Comparison of ENCODE assay signal across 23 cellular contexts in the genomic region with DNA sequence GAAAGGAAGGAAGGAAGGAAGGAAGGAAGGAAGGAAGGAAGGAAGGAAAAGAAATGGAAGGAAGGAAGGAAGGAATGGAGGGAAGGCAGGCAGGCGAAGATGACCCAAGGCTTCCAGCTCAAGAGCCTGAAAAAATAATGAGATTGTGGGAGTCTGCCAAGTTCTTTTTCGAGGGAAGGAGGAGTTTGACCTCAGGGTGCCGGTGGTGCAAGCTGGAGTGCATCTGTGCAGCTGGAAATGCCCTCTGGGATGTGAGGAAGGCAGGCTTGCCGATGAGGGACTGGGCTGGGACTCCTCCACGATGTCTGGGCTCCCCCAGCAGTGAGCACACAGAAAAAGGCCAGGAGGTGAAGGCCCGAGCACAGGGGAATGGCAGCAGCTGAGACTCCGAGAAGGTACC.
DNase-seq lines count a peak whose midpoint lies in the region; ATAC-seq, FAIRE-seq and TF ChIP-seq lines count a peak whose summit lies in the region.
"Had no signal": no experiment of that assay in that cellular context is flagged by ENCODE, and none has a peak within 500 bp of the region (broad histone marks: within the 10 kb centered on the region; RNA-seq: fewer than 3 reads in every experiment).

No MANE protein-coding gene starts in this region.

- H2AFZ ChIP-seq in GM12878 (ENCODE audit: control insufficient read depth, low read depth, low read length) (no peak overlapping the region), MM.1S (ENCODE audit: low read length) (no peak overlapping the region)
- H2AFZ ChIP-seq: parathyroid adenoma had no signal

- POLR2A ChIA-PET in GM12878 (lab: Charles Lee): interaction anchor here (0.6 kb wide), 1 partner anchor 369 kb away, joined by 3 read pairs; no protein-coding TSS in a partner anchor

- in situ Hi-C loops in GM12878 (cut with MboI) (loop anchor here (5.0 kb wide), 1 partner anchor 320 kb away; no protein-coding TSS in a partner anchor), KBM-7 (cut with MboI; ENCODE audit: low pct_unique_long_range_greater_than_20kb, low sequenced_read_pairs) (loop anchor here (25.0 kb wide), 2 partner anchors 320 to 470 kb away; no protein-coding TSS in a partner anchor)

- no peaks in the 10 kb centered on the region for H3K27me3 ChIP-seq in GM12878 (replicated peaks in 1 of 2; ENCODE audit: control insufficient read depth in 2 of 2, insufficient read depth in 2 of 2, low read length in 1 of 2)
- H3K27me3 ChIP-seq in psoas muscle (ENCODE audit: insufficient read depth in 3 of 3, low read length in 2 of 3): peaks cover 0 to 14% (median 2%) of the 10 kb centered on the region in 3 donors
- no peaks in the 10 kb centered on the region for H3K27me3 ChIP-seq in MM.1S (replicated peaks; ENCODE audit: insufficient read depth, low read length)
- H3K27me3 ChIP-seq: BLaER1 had no signal

- WGBS in GM12878 (ENCODE audit: insufficient coverage, insufficient replicate concordance, low lambda C conversion rate, missing lambda C conversion rate): 28% methylated on average over 7 of the region's 7 CpGs
- WGBS in psoas muscle, 3 donors: 37 to 42% (median 40%) methylated on average over 7 of the region's 7 CpGs

- no peak for TF ChIP-seq CTCF in GM12878 (IDR thresholded peaks at IDR 0.05 in 2 of 3, conservative IDR thresholded peaks at IDR 0.05 in 1 of 3; ENCODE audit: control insufficient read depth in 2 of 3, extremely low read depth in 1 of 3, insufficient read depth in 1 of 3, low read depth in 3 of 3, low read length in 3 of 3)
- TF ChIP-seq CTCF in psoas muscle (IDR thresholded peaks at IDR 0.05): no peak
- TF ChIP-seq CTCF in MM.1S (IDR thresholded peaks at IDR 0.05; ENCODE audit: low read length): no peak

- DNase-seq in HCEC 1CT: peak; percentile 37
- DNase-seq in GM12878 (ENCODE audit: low read depth, low spot score): no peak
- DNase-seq in left ventricle myocardium superior: peak; percentile 55
- peak; percentile 31 to 79 for DNase-seq in psoas muscle
- DNase-seq in effector memory CD8-positive, alpha-beta T cell: no peak
- DNase-seq in KBM-7: no peak
- DNase-seq in activated naive CD4-positive, alpha-beta T cell treated with anti-CD3 and anti-CD28 coated beads, Interleukin-2, amount 50 U/mL, for 72 hours (ENCODE audit: low spot score in 2 of 2): no peak
- DNase-seq in MM.1S: no peak
- DNase-seq: activated CD4-positive, alpha-beta T cell treated with anti-CD3 and anti-CD28 coated beads for 4 hours; activated T-cell treated with anti-CD3 and anti-CD28 coated beads for 4 hours; cerebellar nuclear complex; DMS79 treated with DMSO at 0.1 percent for 48 hours; H9; Kasumi-1; NCI-H187 treated with DMSO at 0.1 percent for 48 hours; NCI-H748 treated with DMSO at 0.1 percent for 48 hours had no signal

- no peaks in the 10 kb centered on the region for H3K79me2 ChIP-seq in GM12878 (ENCODE audit: control insufficient read depth, insufficient read depth, low read length)
- H3K79me2 ChIP-seq in MM.1S (ENCODE audit: low read length): no peaks in the 10 kb centered on the region
- H3K79me2 ChIP-seq: parathyroid adenoma had no signal

- H3K4me3 ChIP-seq in GM12878: no peak overlapping the region
- H3K4me3 ChIP-seq in psoas muscle: no peak overlapping the region
- H3K4me3 ChIP-seq in MM.1S (ENCODE audit: low read length): no peak overlapping the region
- H3K4me3 ChIP-seq: BLaER1, thoracic aorta had no signal

- H3K4me1 ChIP-seq in GM12878 (ENCODE audit: control insufficient read depth, insufficient read depth, low read length) (no peaks in the 10 kb centered on the region), psoas muscle (peaks cover under 1% of the 10 kb centered on the region), MM.1S (ENCODE audit: low read length) (no peaks in the 10 kb centered on the region)
- H3K4me1 ChIP-seq: BLaER1, parathyroid adenoma had no signal

- no peak overlapping the region for H3K27ac Mint-ChIP-seq in effector memory CD8-positive, alpha-beta T cell
- H3K27ac Mint-ChIP-seq in activated naive CD4-positive, alpha-beta T cell treated with anti-CD3 and anti-CD28 coated beads, Interleukin-2, amount 50 U/mL, for 72 hours: no peak overlapping the region
- H3K27ac Mint-ChIP-seq: T-helper 2 cell treated with Interferon-gamma antibody and Interleukin-4, amounts not matched to agents 5 μg/mL and 100 μg/mL, for 36 hours had no signal

- H3K4me2 ChIP-seq in GM12878 (ENCODE audit: control insufficient read depth, insufficient read depth): no peak overlapping the region
- H3K4me2 ChIP-seq in MM.1S (ENCODE audit: low read depth, low read length): no peak overlapping the region
- H3K4me2 ChIP-seq: BLaER1 had no signal

- H3K27me3 Mint-ChIP-seq in effector memory CD8-positive, alpha-beta T cell: peaks cover 46 to 57% of the 10 kb centered on the region in 2 donors

- no peaks in the 10 kb centered on the region for H3F3A ChIP-seq in MM.1S (ENCODE audit: insufficient read depth, low read length)

- TF ChIP-seq POLR2A in GM12878 (IDR thresholded peaks at IDR 0.05; ENCODE audit: low read depth, low read length): no peak

- H3K4me3 Mint-ChIP-seq in effector memory CD8-positive, alpha-beta T cell: no peak overlapping the region
- H3K4me3 Mint-ChIP-seq: activated naive CD8-positive, alpha-beta T cell; H9; T-helper 2 cell treated with Interferon-gamma antibody and Interleukin-4, amounts not matched to agents 5 μg/mL and 100 μg/mL, for 36 hours had no signal

- H3K9me2 ChIP-seq in MM.1S (replicated peaks; ENCODE audit: insufficient read depth, low read length): no peaks in the 10 kb centered on the region

- no peak overlapping the region for H3K27ac ChIP-seq in GM12878 (ENCODE audit: control insufficient read depth, insufficient read depth)
- H3K27ac ChIP-seq in psoas muscle: no peak overlapping the region
- no peak overlapping the region for H3K27ac ChIP-seq in MM.1S (ENCODE audit: low read length)
- H3K27ac ChIP-seq: BLaER1, epithelial cell of prostate, HL-60, parathyroid adenoma, thoracic aorta had no signal

- H3K9ac ChIP-seq in GM12878 (ENCODE audit: control insufficient read depth, insufficient read depth, low read length) (no peak overlapping the region), MM.1S (ENCODE audit: low read length) (no peak overlapping the region)
- H3K9ac ChIP-seq: BLaER1, parathyroid adenoma had no signal

- H3K9me3 Mint-ChIP-seq in effector memory CD8-positive, alpha-beta T cell: no peaks in the 10 kb centered on the region
- H3K9me3 Mint-ChIP-seq in activated naive CD4-positive, alpha-beta T cell treated with anti-CD3 and anti-CD28 coated beads, Interleukin-2, amount 50 U/mL, for 72 hours: no peaks in the 10 kb centered on the region
- H3K9me3 Mint-ChIP-seq: H9; T-helper 2 cell treated with Interferon-gamma antibody and Interleukin-4, amounts not matched to agents 5 μg/mL and 100 μg/mL, for 36 hours had no signal

- TF ChIP-seq EP300 in GM12878 (IDR thresholded peaks at IDR 0.05; ENCODE audit: borderline replicate concordance in 1 of 2, control insufficient read depth in 1 of 2, low read depth in 2 of 2, low read length in 2 of 2): no peak

- no peak for FAIRE-seq in GM12878 (lab: Jason Lieb, UNC)

- intact Hi-C loops in GM12878 (cut with micrococcal nuclease; ENCODE audit: unreplicated experiment) (no loop called here), left ventricle myocardium superior (cut with micrococcal nuclease) (no loop called here), psoas muscle (cut with DNase I) (loop anchor here in 1 of 2 donors (5.0 kb wide), 1 partner anchor 320 kb away; no protein-coding TSS in a partner anchor)

- no peaks in the 10 kb centered on the region; the same call in 2 of the 3 replicates for H3K9me3 ChIP-seq in GM12878 (replicated peaks; ENCODE audit: control insufficient read depth, insufficient read depth, low read length)
- H3K9me3 ChIP-seq in psoas muscle: no peaks in the 10 kb centered on the region
- no peaks in the 10 kb centered on the region for H3K9me3 ChIP-seq in MM.1S (replicated peaks; ENCODE audit: insufficient read depth, low read length)
- H3K9me3 ChIP-seq: BLaER1, thoracic aorta had no signal

- SMC1A ChIA-PET in GM12878 (lab: Charles Lee; ENCODE audit: uncharacterized antibody, unreplicated experiment): interaction anchor here (0.6 to 1.4 kb wide), 5 partner anchors 13 to 550 kb away, joined by 3 to 5 read pairs (median 3); partner anchors contain the start of gene DAPK1

- no TSS peak for BruUV-seq in GM12878 (replicated peaks; lab: Mats Ljungman, UMichigan)

- CTCF ChIA-PET in GM12878 (lab: Yijun Ruan, JAX): interaction anchor here (1.0 to 2.0 kb wide), 3 partner anchors 22 to 336 kb away, joined by 3 to 7 read pairs (median 3); no protein-coding TSS in a partner anchor

- 0 out of 3 replicates have a peak, but pooled peaks have one; percentile 18 for ATAC-seq in GM12878
- ATAC-seq in left ventricle myocardium superior: peak; percentile 94
- ATAC-seq in psoas muscle: peak in 1 of 4 donors; percentile 54
- ATAC-seq in effector memory CD8-positive, alpha-beta T cell (replicated peaks): no peak
- no peak for ATAC-seq in activated naive CD4-positive, alpha-beta T cell treated with anti-CD3 and anti-CD28 coated beads, Interleukin-2, amount 50 U/mL, for 72 hours

- H3K36me3 Mint-ChIP-seq in effector memory CD8-positive, alpha-beta T cell (ENCODE audit: insufficient read depth): no peaks in the 10 kb centered on the region
- no peaks in the 10 kb centered on the region for H3K36me3 Mint-ChIP-seq in activated naive CD4-positive, alpha-beta T cell treated with anti-CD3 and anti-CD28 coated beads, Interleukin-2, amount 50 U/mL, for 72 hours
- H3K36me3 Mint-ChIP-seq: activated naive CD8-positive, alpha-beta T cell had no signal

- peaks cover 0 to 2% of the 10 kb centered on the region in 2 donors for H3K4me1 Mint-ChIP-seq in effector memory CD8-positive, alpha-beta T cell (ENCODE audit: low read depth in 2 of 2)

- TF ChIP-seq RAD21 in GM12878 (IDR thresholded peaks at IDR 0.05; ENCODE audit: insufficient read depth, low read depth, low read length): no peak

- no peaks in the 10 kb centered on the region for H3K36me3 ChIP-seq in GM12878 (ENCODE audit: control insufficient read depth in 2 of 2, insufficient read depth in 2 of 2, low read length in 1 of 2)
- no peaks in the 10 kb centered on the region for H3K36me3 ChIP-seq in psoas muscle (ENCODE audit: insufficient read depth in 1 of 2, low read depth in 1 of 2)
- H3K36me3 ChIP-seq in MM.1S (replicated peaks; ENCODE audit: insufficient read depth, low read length): no peaks in the 10 kb centered on the region
- H3K36me3 ChIP-seq: BLaER1, thoracic aorta had no signal

- RAD21 ChIA-PET in GM12878 (lab: Charles Lee; ENCODE audit: unreplicated experiment): interaction anchor here (1.5 kb wide), 3 partner anchors 127 to 321 kb away, joined by 3 to 4 read pairs (median 3); no protein-coding TSS in a partner anchor

- H4K20me1 ChIP-seq in GM12878 (ENCODE audit: control insufficient read depth, insufficient read depth) (no peaks in the 10 kb centered on the region), MM.1S (ENCODE audit: insufficient read depth, low read length) (no peaks in the 10 kb centered on the region)
- H4K20me1 ChIP-seq: BLaER1 had no signal

TF ChIP-seq in GM12878, 131 proteins besides CTCF, POLR2A, EP300 and RAD21:
- TF ChIP-seq ETV6 (conservative IDR thresholded peaks at IDR 0.05 in 1 of 2, IDR thresholded peaks at IDR 0.05 in 1 of 2; ENCODE audit: borderline replicate concordance in 1 of 2, low read depth in 1 of 2): peak in 1 of 2 experiments; percentile 60; a peak in 1 of 4 replicates
- TF ChIP-seq RFX5 (IDR thresholded peaks at IDR 0.05; ENCODE audit: low read depth, low read length): no peak
TF ChIP-seq in GM12878: peak in this region for 1.

Comparison
In these comparisons a context has a peak if more than half of its experiments do, and no peak if none do; other contexts are left out.
1. DNase-seq: peak in HCEC 1CT (single experiment), left ventricle myocardium superior (single experiment) and psoas muscle (2 of 2); none in GM12878 (single experiment), effector memory CD8-positive, alpha-beta T cell (0 of 3), KBM-7 (single experiment), activated naive CD4-positive, alpha-beta T cell treated with anti-CD3 and anti-CD28 coated beads, Interleukin-2, amount 50 U/mL, for 72 hours (0 of 2) and MM.1S (single experiment).
2. ATAC-seq: peak in GM12878 (single experiment) and left ventricle myocardium superior (single experiment); none in effector memory CD8-positive, alpha-beta T cell (single experiment) and activated naive CD4-positive, alpha-beta T cell treated with anti-CD3 and anti-CD28 coated beads, Interleukin-2, amount 50 U/mL, for 72 hours (0 of 2).